10 cellular contexts compared by ENCODE assay signal in genomic region chr19:53608381-53608780, GRCh38. TPM values are rescaled to one million over a fixed set of nuclear protein-coding genes. Genes with fewer than 3 reads are reported as not detected.
"Had no signal": no experiment of that assay in that cellular context is flagged by ENCODE, and none has a peak within 500 bp of the region (broad histone marks: within the 10 kb centered on the region; RNA-seq: fewer than 3 reads in every experiment).

No MANE protein-coding gene starts in this region.

- H3K36me3 Mint-ChIP-seq: IgD-negative memory B cell had no signal

- H3K27me3 Mint-ChIP-seq: IgD-negative memory B cell had no signal

- H3K4me1 Mint-ChIP-seq: IgD-negative memory B cell had no signal

- H3K4me3 Mint-ChIP-seq: H9, IgD-negative memory B cell had no signal

- H3K9me3 Mint-ChIP-seq: H9 had no signal

- H3K4me2 ChIP-seq: KMS-11 had no signal

- FAIRE-seq: H54, HepG2 had no signal

- H3K27ac ChIP-seq: HL-60, KMS-11 had no signal

- H3K9ac ChIP-seq: KMS-11 had no signal

- DNase-seq: GOT3, H9, HCEC 1CT, KBM-7 had no signal

- ATAC-seq: HepG2 had no signal

RNA-seq across cellular contexts. Expression of gene DPRX, which starts 23.4 kb away (rescaled TPM):
- total RNA-seq: H9, HepG2, HT1080 had no signal
- polyA plus RNA-seq: HepG2, IgD-negative memory B cell had no signal
